ENCODE assay signal across 1 cellular context in the genomic region with DNA sequence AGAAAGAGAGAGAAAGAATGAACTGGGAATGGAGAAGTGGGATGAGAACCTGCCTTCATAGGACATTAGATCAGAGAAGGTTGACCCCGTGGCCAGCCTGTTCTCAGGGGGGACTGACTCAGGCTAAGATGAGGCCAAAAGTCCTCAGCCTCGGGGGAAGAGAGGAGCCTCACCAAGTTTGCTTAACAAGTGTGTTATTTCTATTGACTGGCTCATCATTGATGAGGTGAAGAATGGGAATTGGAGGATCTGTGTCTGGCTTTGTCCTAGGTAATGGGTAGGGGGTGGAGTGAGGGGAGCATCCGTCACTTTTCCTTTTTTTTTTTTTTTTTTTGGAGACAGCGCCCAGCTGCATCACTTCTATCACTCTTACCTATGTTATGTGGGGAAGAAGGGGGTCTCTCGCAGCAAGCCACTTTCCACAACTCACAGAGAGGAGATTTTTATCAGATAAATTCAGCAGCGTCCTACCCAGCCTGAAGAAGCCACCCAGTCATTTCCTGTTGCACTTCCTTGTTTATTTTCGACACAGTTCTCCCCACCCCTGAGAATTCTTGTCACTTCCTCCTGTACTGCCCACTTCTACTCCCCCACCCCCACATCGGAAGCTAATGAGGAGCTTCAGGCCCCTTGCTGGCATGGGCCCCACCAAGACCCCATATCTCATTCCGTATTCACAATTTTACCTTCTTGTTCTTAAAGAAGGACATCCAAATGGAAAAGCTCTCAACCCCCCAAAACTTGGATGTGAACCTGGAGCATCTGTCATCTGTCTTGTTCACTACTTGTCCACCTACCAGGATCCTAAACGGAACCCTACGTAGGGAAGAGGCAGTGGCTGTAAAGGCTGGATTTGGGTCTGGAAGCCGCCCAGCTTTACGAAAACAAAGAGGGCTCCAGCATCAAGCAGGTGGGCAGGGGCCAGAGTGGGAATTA.
TF ChIP-seq lines count a peak whose summit lies in the region.

No MANE protein-coding gene starts in this region.

TF ChIP-seq in HepG2, 621 proteins besides CTCF, POLR2A, EP300 and RAD21 (continued from another document and continues in another):
- TF ChIP-seq, protein P1, sequence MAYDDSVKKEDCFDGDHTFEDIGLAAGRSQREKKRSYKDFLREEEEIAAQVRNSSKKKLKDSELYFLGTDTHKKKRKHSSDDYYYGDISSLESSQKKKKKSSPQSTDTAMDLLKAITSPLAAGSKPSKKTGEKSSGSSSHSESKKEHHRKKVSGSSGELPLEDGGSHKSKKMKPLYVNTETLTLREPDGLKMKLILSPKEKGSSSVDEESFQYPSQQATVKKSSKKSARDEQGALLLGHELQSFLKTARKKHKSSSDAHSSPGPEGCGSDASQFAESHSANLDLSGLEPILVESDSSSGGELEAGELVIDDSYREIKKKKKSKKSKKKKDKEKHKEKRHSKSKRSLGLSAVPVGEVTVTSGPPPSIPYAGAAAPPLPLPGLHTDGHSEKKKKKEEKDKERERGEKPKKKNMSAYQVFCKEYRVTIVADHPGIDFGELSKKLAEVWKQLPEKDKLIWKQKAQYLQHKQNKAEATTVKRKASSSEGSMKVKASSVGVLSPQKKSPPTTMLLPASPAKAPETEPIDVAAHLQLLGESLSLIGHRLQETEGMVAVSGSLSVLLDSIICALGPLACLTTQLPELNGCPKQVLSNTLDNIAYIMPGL (CRISPR knock-in tag; IDR thresholded peaks at IDR 0.05; ENCODE audit: borderline replicate concordance in 1 of 2, low read depth in 1 of 2): peak; percentile 49 to 75; a peak in 3 of 4 replicates
- TF ChIP-seq ZNF205 (CRISPR knock-in tag; IDR thresholded peaks at IDR 0.05): no peak
- no peak for TF ChIP-seq ZNF451 (CRISPR knock-in tag; IDR thresholded peaks at IDR 0.05)
- no peak for TF ChIP-seq XRCC5 (optimal IDR thresholded peaks at IDR 0.05; ENCODE audit: low read length)
- no peak for TF ChIP-seq ZNF552 (CRISPR knock-in tag; IDR thresholded peaks at IDR 0.05; ENCODE audit: borderline replicate concordance)
- peak; percentile 78 for TF ChIP-seq ATF1 (CRISPR knock-in tag; IDR thresholded peaks at IDR 0.05)
- TF ChIP-seq NFKBIZ (CRISPR knock-in tag; IDR thresholded peaks at IDR 0.05): no peak
- TF ChIP-seq FOXA1 (IDR thresholded peaks at IDR 0.05): no peak
- TF ChIP-seq FOXA1 (CRISPR knock-in tag; IDR thresholded peaks at IDR 0.05): peak; percentile 52; the same call in 1 of the 2 replicates
- TF ChIP-seq ZNF790 (CRISPR knock-in tag; IDR thresholded peaks at IDR 0.05; ENCODE audit: borderline replicate concordance): 0 out of 2 replicates have a peak, but pooled peaks have one; percentile 45
- peak; percentile 64 for TF ChIP-seq ZNF792 (CRISPR knock-in tag; IDR thresholded peaks at IDR 0.05)
- TF ChIP-seq SMYD3 (CRISPR knock-in tag; IDR thresholded peaks at IDR 0.05): peak; percentile 51; the same call in 1 of the 2 replicates
- TF ChIP-seq, protein P2, sequence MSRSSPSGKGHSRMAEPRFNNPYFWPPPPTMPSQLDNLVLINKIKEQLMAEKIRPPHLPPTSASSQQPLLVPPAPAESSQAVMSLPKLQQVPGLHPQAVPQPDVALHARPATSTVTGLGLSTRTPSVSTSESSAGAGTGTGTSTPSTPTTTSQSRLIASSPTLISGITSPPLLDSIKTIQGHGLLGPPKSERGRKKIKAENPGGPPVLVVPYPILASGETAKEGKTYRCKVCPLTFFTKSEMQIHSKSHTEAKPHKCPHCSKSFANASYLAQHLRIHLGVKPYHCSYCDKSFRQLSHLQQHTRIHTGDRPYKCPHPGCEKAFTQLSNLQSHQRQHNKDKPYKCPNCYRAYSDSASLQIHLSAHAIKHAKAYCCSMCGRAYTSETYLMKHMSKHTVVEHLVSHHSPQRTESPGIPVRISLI (CRISPR knock-in tag; IDR thresholded peaks at IDR 0.05; ENCODE audit: borderline replicate concordance): 0 out of 2 replicates have a peak, but pooled peaks have one; percentile 34
- no peak for TF ChIP-seq ZSCAN30 (CRISPR knock-in tag; IDR thresholded peaks at IDR 0.05)
- no peak for TF ChIP-seq EED (CRISPR knock-in tag; IDR thresholded peaks at IDR 0.05)
- TF ChIP-seq, protein P3, sequence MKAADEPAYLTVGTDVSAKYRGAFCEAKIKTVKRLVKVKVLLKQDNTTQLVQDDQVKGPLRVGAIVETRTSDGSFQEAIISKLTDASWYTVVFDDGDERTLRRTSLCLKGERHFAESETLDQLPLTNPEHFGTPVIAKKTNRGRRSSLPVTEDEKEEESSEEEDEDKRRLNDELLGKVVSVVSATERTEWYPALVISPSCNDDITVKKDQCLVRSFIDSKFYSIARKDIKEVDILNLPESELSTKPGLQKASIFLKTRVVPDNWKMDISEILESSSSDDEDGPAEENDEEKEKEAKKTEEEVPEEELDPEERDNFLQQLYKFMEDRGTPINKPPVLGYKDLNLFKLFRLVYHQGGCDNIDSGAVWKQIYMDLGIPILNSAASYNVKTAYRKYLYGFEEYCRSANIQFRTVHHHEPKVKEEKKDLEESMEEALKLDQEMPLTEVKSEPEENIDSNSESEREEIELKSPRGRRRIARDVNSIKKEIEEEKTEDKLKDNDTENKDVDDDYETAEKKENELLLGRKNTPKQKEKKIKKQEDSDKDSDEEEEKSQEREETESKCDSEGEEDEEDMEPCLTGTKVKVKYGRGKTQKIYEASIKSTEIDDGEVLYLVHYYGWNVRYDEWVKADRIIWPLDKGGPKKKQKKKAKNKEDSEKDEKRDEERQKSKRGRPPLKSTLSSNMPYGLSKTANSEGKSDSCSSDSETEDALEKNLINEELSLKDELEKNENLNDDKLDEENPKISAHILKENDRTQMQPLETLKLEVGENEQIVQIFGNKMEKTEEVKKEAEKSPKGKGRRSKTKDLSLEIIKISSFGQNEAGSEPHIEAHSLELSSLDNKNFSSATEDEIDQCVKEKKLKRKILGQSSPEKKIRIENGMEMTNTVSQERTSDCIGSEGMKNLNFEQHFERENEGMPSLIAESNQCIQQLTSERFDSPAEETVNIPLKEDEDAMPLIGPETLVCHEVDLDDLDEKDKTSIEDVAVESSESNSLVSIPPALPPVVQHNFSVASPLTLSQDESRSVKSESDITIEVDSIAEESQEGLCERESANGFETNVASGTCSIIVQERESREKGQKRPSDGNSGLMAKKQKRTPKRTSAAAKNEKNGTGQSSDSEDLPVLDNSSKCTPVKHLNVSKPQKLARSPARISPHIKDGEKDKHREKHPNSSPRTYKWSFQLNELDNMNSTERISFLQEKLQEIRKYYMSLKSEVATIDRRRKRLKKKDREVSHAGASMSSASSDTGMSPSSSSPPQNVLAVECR (CRISPR knock-in tag; IDR thresholded peaks at IDR 0.05; ENCODE audit: borderline replicate concordance): peak; percentile 22; the same call in 1 of the 2 replicates
- no peak for TF ChIP-seq MAZ (IDR thresholded peaks at IDR 0.05; ENCODE audit: borderline replicate concordance, low read depth, low read length)
- TF ChIP-seq MAZ (CRISPR knock-in tag; IDR thresholded peaks at IDR 0.05; ENCODE audit: low read depth): 0 out of 2 replicates have a peak, but pooled peaks have one; percentile 38
- peak; percentile 39; the same call in 1 of the 2 replicates for TF ChIP-seq TCF7 (IDR thresholded peaks at IDR 0.05; ENCODE audit: low read depth)
- no peak for TF ChIP-seq PHF5A (CRISPR knock-in tag; IDR thresholded peaks at IDR 0.05; ENCODE audit: low read depth, unreplicated experiment)
- TF ChIP-seq ELF3 (CRISPR knock-in tag; IDR thresholded peaks at IDR 0.05): peak; percentile 100
- TF ChIP-seq RXRB (CRISPR knock-in tag; IDR thresholded peaks at IDR 0.05; ENCODE audit: borderline replicate concordance): peak; percentile 66; the same call in 1 of the 2 replicates
- TF ChIP-seq, protein P4, sequence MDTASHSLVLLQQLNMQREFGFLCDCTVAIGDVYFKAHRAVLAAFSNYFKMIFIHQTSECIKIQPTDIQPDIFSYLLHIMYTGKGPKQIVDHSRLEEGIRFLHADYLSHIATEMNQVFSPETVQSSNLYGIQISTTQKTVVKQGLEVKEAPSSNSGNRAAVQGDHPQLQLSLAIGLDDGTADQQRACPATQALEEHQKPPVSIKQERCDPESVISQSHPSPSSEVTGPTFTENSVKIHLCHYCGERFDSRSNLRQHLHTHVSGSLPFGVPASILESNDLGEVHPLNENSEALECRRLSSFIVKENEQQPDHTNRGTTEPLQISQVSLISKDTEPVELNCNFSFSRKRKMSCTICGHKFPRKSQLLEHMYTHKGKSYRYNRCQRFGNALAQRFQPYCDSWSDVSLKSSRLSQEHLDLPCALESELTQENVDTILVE (CRISPR knock-in tag; IDR thresholded peaks at IDR 0.05): 0 out of 2 replicates have a peak, but pooled peaks have one; percentile 14
- TF ChIP-seq, protein P5, sequence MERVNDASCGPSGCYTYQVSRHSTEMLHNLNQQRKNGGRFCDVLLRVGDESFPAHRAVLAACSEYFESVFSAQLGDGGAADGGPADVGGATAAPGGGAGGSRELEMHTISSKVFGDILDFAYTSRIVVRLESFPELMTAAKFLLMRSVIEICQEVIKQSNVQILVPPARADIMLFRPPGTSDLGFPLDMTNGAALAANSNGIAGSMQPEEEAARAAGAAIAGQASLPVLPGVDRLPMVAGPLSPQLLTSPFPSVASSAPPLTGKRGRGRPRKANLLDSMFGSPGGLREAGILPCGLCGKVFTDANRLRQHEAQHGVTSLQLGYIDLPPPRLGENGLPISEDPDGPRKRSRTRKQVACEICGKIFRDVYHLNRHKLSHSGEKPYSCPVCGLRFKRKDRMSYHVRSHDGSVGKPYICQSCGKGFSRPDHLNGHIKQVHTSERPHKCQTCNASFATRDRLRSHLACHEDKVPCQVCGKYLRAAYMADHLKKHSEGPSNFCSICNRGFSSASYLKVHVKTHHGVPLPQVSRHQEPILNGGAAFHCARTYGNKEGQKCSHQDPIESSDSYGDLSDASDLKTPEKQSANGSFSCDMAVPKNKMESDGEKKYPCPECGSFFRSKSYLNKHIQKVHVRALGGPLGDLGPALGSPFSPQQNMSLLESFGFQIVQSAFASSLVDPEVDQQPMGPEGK (CRISPR knock-in tag; IDR thresholded peaks at IDR 0.05): peak; percentile 89
- TF ChIP-seq, protein P6, sequence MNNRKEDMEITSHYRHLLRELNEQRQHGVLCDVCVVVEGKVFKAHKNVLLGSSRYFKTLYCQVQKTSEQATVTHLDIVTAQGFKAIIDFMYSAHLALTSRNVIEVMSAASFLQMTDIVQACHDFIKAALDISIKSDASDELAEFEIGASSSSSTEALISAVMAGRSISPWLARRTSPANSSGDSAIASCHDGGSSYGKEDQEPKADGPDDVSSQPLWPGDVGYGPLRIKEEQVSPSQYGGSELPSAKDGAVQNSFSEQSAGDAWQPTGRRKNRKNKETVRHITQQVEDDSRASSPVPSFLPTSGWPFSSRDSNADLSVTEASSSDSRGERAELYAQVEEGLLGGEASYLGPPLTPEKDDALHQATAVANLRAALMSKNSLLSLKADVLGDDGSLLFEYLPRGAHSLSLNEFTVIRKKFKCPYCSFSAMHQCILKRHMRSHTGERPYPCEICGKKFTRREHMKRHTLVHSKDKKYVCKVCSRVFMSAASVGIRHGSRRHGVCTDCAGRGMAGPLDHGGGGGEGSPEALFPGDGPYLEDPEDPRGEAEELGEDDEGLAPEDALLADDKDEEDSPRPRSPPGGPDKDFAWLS (CRISPR knock-in tag; IDR thresholded peaks at IDR 0.05; ENCODE audit: borderline replicate concordance): no peak
- no peak for TF ChIP-seq ZNF724P (CRISPR knock-in tag; IDR thresholded peaks at IDR 0.05; ENCODE audit: borderline replicate concordance)
- peak; percentile 60 for TF ChIP-seq RBFOX2 (IDR thresholded peaks at IDR 0.05; ENCODE audit: low read depth, low read length)
- TF ChIP-seq, protein P7, sequence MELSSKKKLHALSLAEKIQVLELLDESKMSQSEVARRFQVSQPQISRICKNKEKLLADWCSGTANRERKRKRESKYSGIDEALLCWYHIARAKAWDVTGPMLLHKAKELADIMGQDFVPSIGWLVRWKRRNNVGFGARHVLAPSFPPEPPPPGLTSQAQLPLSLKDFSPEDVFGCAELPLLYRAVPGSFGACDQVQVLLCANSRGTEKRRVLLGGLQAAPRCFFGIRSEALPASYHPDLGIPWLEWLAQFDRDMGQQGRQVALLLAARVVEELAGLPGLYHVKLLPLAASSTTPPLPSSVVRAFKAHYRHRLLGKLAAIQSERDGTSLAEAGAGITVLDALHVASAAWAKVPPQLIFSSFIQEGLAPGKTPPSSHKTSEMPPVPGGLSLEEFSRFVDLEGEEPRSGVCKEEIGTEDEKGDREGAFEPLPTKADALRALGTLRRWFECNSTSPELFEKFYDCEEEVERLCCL (CRISPR knock-in tag; IDR thresholded peaks at IDR 0.05; ENCODE audit: borderline replicate concordance): peak; percentile 70; the same call in 1 of the 2 replicates
- TF ChIP-seq KLF16 (CRISPR knock-in tag; IDR thresholded peaks at IDR 0.05): no peak
- TF ChIP-seq ZNF558 (CRISPR knock-in tag; IDR thresholded peaks at IDR 0.05; ENCODE audit: borderline replicate concordance): no peak
- peak; percentile 77; the same call in 1 of the 2 replicates for TF ChIP-seq FOXK1 (CRISPR knock-in tag; IDR thresholded peaks at IDR 0.05; ENCODE audit: borderline replicate concordance, low read depth)
- TF ChIP-seq, protein P8, sequence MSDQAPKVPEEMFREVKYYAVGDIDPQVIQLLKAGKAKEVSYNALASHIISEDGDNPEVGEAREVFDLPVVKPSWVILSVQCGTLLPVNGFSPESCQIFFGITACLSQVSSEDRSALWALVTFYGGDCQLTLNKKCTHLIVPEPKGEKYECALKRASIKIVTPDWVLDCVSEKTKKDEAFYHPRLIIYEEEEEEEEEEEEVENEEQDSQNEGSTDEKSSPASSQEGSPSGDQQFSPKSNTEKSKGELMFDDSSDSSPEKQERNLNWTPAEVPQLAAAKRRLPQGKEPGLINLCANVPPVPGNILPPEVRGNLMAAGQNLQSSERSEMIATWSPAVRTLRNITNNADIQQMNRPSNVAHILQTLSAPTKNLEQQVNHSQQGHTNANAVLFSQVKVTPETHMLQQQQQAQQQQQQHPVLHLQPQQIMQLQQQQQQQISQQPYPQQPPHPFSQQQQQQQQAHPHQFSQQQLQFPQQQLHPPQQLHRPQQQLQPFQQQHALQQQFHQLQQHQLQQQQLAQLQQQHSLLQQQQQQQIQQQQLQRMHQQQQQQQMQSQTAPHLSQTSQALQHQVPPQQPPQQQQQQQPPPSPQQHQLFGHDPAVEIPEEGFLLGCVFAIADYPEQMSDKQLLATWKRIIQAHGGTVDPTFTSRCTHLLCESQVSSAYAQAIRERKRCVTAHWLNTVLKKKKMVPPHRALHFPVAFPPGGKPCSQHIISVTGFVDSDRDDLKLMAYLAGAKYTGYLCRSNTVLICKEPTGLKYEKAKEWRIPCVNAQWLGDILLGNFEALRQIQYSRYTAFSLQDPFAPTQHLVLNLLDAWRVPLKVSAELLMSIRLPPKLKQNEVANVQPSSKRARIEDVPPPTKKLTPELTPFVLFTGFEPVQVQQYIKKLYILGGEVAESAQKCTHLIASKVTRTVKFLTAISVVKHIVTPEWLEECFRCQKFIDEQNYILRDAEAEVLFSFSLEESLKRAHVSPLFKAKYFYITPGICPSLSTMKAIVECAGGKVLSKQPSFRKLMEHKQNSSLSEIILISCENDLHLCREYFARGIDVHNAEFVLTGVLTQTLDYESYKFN (CRISPR knock-in tag; conservative IDR thresholded peaks at IDR 0.05): peak; percentile 72
- no peak for TF ChIP-seq ZNF232 (CRISPR knock-in tag; IDR thresholded peaks at IDR 0.05; ENCODE audit: borderline replicate concordance)
- TF ChIP-seq SPEN (CRISPR knock-in tag; IDR thresholded peaks at IDR 0.05; ENCODE audit: low read depth): peak; percentile 47; the same call in 1 of the 2 replicates
- TF ChIP-seq MIXL1 (CRISPR knock-in tag; IDR thresholded peaks at IDR 0.05): peak; percentile 69
- TF ChIP-seq, protein P9, sequence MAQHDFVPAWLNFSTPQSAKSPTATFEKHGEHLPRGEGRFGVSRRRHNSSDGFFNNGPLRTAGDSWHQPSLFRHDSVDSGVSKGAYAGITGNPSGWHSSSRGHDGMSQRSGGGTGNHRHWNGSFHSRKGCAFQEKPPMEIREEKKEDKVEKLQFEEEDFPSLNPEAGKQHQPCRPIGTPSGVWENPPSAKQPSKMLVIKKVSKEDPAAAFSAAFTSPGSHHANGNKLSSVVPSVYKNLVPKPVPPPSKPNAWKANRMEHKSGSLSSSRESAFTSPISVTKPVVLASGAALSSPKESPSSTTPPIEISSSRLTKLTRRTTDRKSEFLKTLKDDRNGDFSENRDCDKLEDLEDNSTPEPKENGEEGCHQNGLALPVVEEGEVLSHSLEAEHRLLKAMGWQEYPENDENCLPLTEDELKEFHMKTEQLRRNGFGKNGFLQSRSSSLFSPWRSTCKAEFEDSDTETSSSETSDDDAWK (CRISPR knock-in tag; IDR thresholded peaks at IDR 0.05): no peak
